10 cellular contexts compared by ENCODE assay signal in genomic region chr20:62571667-62572344, GRCh38.
DNase-seq lines count a peak whose midpoint lies in the region; ATAC-seq and TF ChIP-seq lines count a peak whose summit lies in the region.
"Had no signal": no experiment of that assay in that cellular context is flagged by ENCODE, and none has a peak within 500 bp of the region (broad histone marks: within the 10 kb centered on the region; RNA-seq: fewer than 3 reads in every experiment).

No MANE protein-coding gene starts in this region.

- POLR2A ChIA-PET in CD8-positive, alpha-beta T cell (lab: Charles Lee) = no interaction called here
- POLR2A ChIA-PET in OCI-LY7 (lab: Charles Lee) = interaction anchor here (0.6 kb wide), 2 partner anchors 14 to 52 kb away, joined by 3 read pairs; no protein-coding TSS in a partner anchor

- H3K9me3 Mint-ChIP-seq in CD8-positive, alpha-beta T cell = no peaks in the 10 kb centered on the region

- intact Hi-C loops in CD8-positive, alpha-beta T cell (cut with DNase I, micrococcal nuclease) = no loop called here
- intact Hi-C loops in OCI-LY7 (cut with micrococcal nuclease; ENCODE audit: unreplicated experiment) = loop anchor here (5.0 kb wide), 1 partner anchor 45 kb away; no protein-coding TSS in a partner anchor

- TF ChIP-seq POLR2A in GM18505 (IDR thresholded peaks at IDR 0.05; ENCODE audit: borderline replicate concordance, extremely low read depth, insufficient read depth, insufficient read length) = no peak

- no peak overlapping the region for H3K27ac Mint-ChIP-seq in CD8-positive, alpha-beta T cell
- H3K27ac Mint-ChIP-seq: dendritic cell treated with granulocyte-macrophage colony-stimulating factor and Interleukin-4, amounts not matched to agents 40 ng/mL and 50 ng/mL, for 4 days had no signal

- H3K4me3 Mint-ChIP-seq in CD8-positive, alpha-beta T cell = no peak overlapping the region
- H3K4me3 Mint-ChIP-seq: dendritic cell treated with granulocyte-macrophage colony-stimulating factor and Interleukin-4, amounts not matched to agents 40 ng/mL and 50 ng/mL, for 4 days had no signal

- ATAC-seq in CD8-positive, alpha-beta T cell = peak; percentile 77
- ATAC-seq in GM18505 (IDR thresholded peaks at IDR 0.05; ENCODE audit: unreplicated experiment) = no peak
- ATAC-seq in left lobe of liver = no peak

- H3K36me3 Mint-ChIP-seq in CD8-positive, alpha-beta T cell = no peaks in the 10 kb centered on the region

- H3K27ac ChIP-seq in CD8-positive, alpha-beta T cell (ENCODE audit: low read depth, low read length) = no peak overlapping the region
- no peak overlapping the region for H3K27ac ChIP-seq in OCI-LY7 (ENCODE audit: low read depth, low read length, poor library complexity, severe bottlenecking)

- H3K4me1 ChIP-seq in CD8-positive, alpha-beta T cell (ENCODE audit: insufficient read depth, low read length) = no peaks in the 10 kb centered on the region
- H3K4me1 ChIP-seq in OCI-LY7 (ENCODE audit: insufficient read depth, low read length, poor library complexity, severe bottlenecking) = peaks cover 18% of the 10 kb centered on the region

- H2AFZ ChIP-seq in OCI-LY7 (ENCODE audit: low read length) = peak overlapping the region; percentile 17; the same call in 1 of the 2 replicates

- peak overlapping the region; percentile 48 for H3K4me2 ChIP-seq in OCI-LY7 (ENCODE audit: low read length)

- H3K27me3 ChIP-seq in CD8-positive, alpha-beta T cell (ENCODE audit: insufficient read depth, low read length) = no peaks in the 10 kb centered on the region

- TF ChIP-seq CTCF in CD8-positive, alpha-beta T cell (IDR thresholded peaks at IDR 0.05) = no peak
- TF ChIP-seq CTCF in GM12865 (IDR thresholded peaks at IDR 0.05; ENCODE audit: insufficient read depth, low read depth, low read length, missing control alignments) (no peak), OCI-LY7 (conservative IDR thresholded peaks at IDR 0.05; ENCODE audit: low read length) (peak; percentile 82)

- H3K4me3 ChIP-seq in CD8-positive, alpha-beta T cell (ENCODE audit: low read depth, low read length) = no peak overlapping the region
- H3K4me3 ChIP-seq in GM12865 (ENCODE audit: low read depth, low read length) (no peak overlapping the region), OCI-LY7 (ENCODE audit: low read depth, low read length, poor library complexity, severe bottlenecking) (peak overlapping the region; percentile 10)

- BruUV-seq in OCI-LY7 (replicated peaks; lab: Mats Ljungman, UMichigan) = no TSS peak

- no peaks in the 10 kb centered on the region for H3K9me3 ChIP-seq in CD8-positive, alpha-beta T cell (ENCODE audit: low read length)
- no peaks in the 10 kb centered on the region for H3K9me3 ChIP-seq in OCI-LY7 (ENCODE audit: low read length)

- H3K79me2 ChIP-seq in OCI-LY7 (ENCODE audit: insufficient read depth, low read depth, low read length) = no peaks in the 10 kb centered on the region

- H3K36me3 ChIP-seq in CD8-positive, alpha-beta T cell (ENCODE audit: insufficient read depth, low read length) = no peaks in the 10 kb centered on the region
- H3K36me3 ChIP-seq in OCI-LY7 (ENCODE audit: insufficient read depth, low read length) = no peaks in the 10 kb centered on the region

- CTCF ChIA-PET in CD8-positive, alpha-beta T cell (lab: Charles Lee) = no interaction called here
- CTCF ChIA-PET in OCI-LY7 (lab: Charles Lee; ENCODE audit: unreplicated experiment) = interaction anchor here (0.5 to 0.7 kb wide), 3 partner anchors 32 to 971 kb away, joined by 3 to 4 read pairs (median 3); no protein-coding TSS in a partner anchor

- no peaks in the 10 kb centered on the region for H4K20me1 ChIP-seq in OCI-LY7 (ENCODE audit: insufficient read depth, low read length)

- peaks cover 20% of the 10 kb centered on the region for H3K27me3 Mint-ChIP-seq in CD8-positive, alpha-beta T cell (ENCODE audit: low read depth)

- H3K9me2 ChIP-seq in OCI-LY7 (ENCODE audit: insufficient read depth, low read length) = no peaks in the 10 kb centered on the region

- no peak for DNase-seq in CD8-positive, alpha-beta T cell
- DNase-seq in GM12865 (ENCODE audit: low read depth) (peak; percentile 58), OCI-LY7 (ENCODE audit: low spot score) (peak; percentile 80), germinal center (ENCODE audit: low spot score) (peak; percentile 55), SK-N-DZ (ENCODE audit: low spot score) (no peak), GOT3 (lab: John Stamatoyannopoulos, UW) (no peak), left lobe of liver (ENCODE audit: low spot score) (no peak)
- DNase-seq: activated CD8-positive, alpha-beta memory T cell treated with anti-CD3 and anti-CD28 coated beads, Interleukin-2, amount 50 U/mL, for 4 hours had no signal

- no peaks in the 10 kb centered on the region for H3K4me1 Mint-ChIP-seq in CD8-positive, alpha-beta T cell (ENCODE audit: low read depth)

Comparison
In these comparisons a context has a peak if more than half of its experiments do, and no peak if none do; other contexts are left out.
1. DNase-seq: peak in GM12865 (single experiment), OCI-LY7 (single experiment) and germinal center (single experiment); none in CD8-positive, alpha-beta T cell (0 of 7), SK-N-DZ (single experiment), GOT3 (single experiment) and left lobe of liver (single experiment).